In genomic region chr1:61341426-61341825, GRCh38 we compare ENCODE assay signal across 20 cellular contexts.
"Had no signal": no experiment of that assay in that cellular context is flagged by ENCODE, and none has a peak within 500 bp of the region (broad histone marks: within the 10 kb centered on the region; RNA-seq: fewer than 3 reads in every experiment).

No MANE protein-coding gene starts in this region.

- DNase-seq: activated CD4-positive, alpha-beta T cell treated with anti-CD3 and anti-CD28 coated beads, Interleukin-2, amount 50 U/mL, for 1 hour; activated CD4-positive, CD25-positive, alpha-beta regulatory T cell treated with anti-CD3 and anti-CD28 coated beads, Interleukin-2, amount 50 U/mL, for 72 hours; activated CD8-positive, alpha-beta T cell treated with anti-CD3 and anti-CD28 coated beads for 36 hours; activated naive CD4-positive, alpha-beta T cell treated with anti-CD3 and anti-CD28 coated beads, Interleukin-2, amount 10 ng/mL, durations not matched to agents 7 days and 5 days; activated T-cell treated with anti-CD3 and anti-CD28 coated beads, Interleukin-2, amount 50 U/mL, for 72 hours; amniotic stem cell; central memory CD4-positive, alpha-beta T cell; endodermal cell; foreskin keratinocyte; kidney glomerular epithelial cell; nephron progenitor cell; right lobe of liver; stimulated activated CD4-positive, alpha-beta T cell treated with anti-CD3 and anti-CD28 coated beads, Interleukin-2, amount 100 ng/mL, for 48 hours; stimulated activated naive CD8-positive, alpha-beta T cell treated with anti-CD3 and anti-CD28 coated beads, Interleukin-15, Interleukin-2, amounts not matched to agents 100 U/mL and 50 U/mL, for 24 hours; testis had no signal

- H3K9me3 ChIP-seq: esophagus muscularis mucosa, neutrophil, right lobe of liver, testis, vagina had no signal

- H3K36me3 ChIP-seq: esophagus muscularis mucosa, neutrophil, right lobe of liver, vagina had no signal

- H3K27me3 ChIP-seq: esophagus muscularis mucosa, foreskin keratinocyte, neutrophil, right lobe of liver, testis, vagina had no signal

- ATAC-seq: activated CD8-positive, alpha-beta T cell treated with anti-CD3 and anti-CD28 coated beads for 36 hours; activated T-cell treated with anti-CD3 and anti-CD28 coated beads, Interleukin-2, amount 50 U/mL, for 72 hours; foreskin keratinocyte; left lobe of liver; right lobe of liver; stimulated activated naive CD8-positive, alpha-beta T cell treated with anti-CD3 and anti-CD28 coated beads, Interleukin-15, Interleukin-2, amounts not matched to agents 100 U/mL and 50 U/mL, for 24 hours had no signal

- H3K4me3 ChIP-seq: esophagus muscularis mucosa, lung, right lobe of liver, testis, vagina had no signal

- H3K27ac ChIP-seq: foreskin keratinocyte, neutrophil, right lobe of liver, testis, vagina had no signal
